Comparison of ENCODE assay signal across 32 cellular contexts in the genomic region with DNA sequence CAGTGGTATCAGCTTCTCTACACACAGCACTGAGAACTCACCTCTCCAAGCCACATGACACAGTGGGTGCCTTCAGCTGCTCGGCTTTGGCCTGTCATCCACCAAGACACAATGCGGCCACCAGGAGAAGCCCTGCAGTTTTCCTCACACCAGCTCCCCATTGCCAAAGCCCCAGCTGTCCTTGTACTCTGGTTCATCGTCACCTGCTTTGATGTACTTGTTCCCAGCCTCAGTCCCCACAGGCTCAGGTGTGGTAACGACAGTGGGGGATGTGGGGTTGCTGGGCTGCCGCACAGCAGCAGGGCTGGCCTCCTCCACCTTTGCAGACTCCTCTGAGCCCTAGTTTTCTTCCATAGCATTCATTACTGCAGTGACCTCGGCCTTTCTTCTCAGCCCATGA.
"Had no signal": no experiment of that assay in that cellular context is flagged by ENCODE, and none has a peak within 500 bp of the region (broad histone marks: within the 10 kb centered on the region; RNA-seq: fewer than 3 reads in every experiment).

No MANE protein-coding gene starts in this region.

- H3K4me3 ChIP-seq: adrenal gland, ascending aorta, breast epithelium, cardiac muscle cell had no signal

- H3K9me3 ChIP-seq: adrenal gland, ascending aorta had no signal

- H3K36me3 ChIP-seq: adrenal gland, ascending aorta, brain microvascular endothelial cell, breast epithelium, cardiac muscle cell had no signal

- ATAC-seq: activated naive CD4-positive, alpha-beta T cell treated with anti-CD3 and anti-CD28 coated beads, Interleukin-2, amount 50 U/mL, for 72 hours; activated naive CD8-positive, alpha-beta T cell treated with anti-CD3 and anti-CD28 coated beads, Interleukin-2, amount 50 U/mL, for 24 hours; activated T-cell treated with anti-CD3 and anti-CD28 coated beads, Interleukin-2, amount 50 U/mL, for 4 hours; activated T-cell treated with anti-CD3 and anti-CD28 coated beads, Interleukin-2, amount 50 U/mL, for 72 hours; activated T-helper 17 cell treated with anti-CD3 and anti-CD28 coated beads, Interleukin-2, amount 50 U/mL, for 72 hours had no signal

- H3K27me3 ChIP-seq: adrenal gland, ascending aorta, brain microvascular endothelial cell, breast epithelium, cardiac muscle cell had no signal

- FAIRE-seq: astrocyte had no signal

- DNase-seq: activated effector memory CD4-positive, alpha-beta T cell treated with anti-CD3 and anti-CD28 coated beads, Interleukin-2, amount 50 U/mL, for 16 hours; activated effector memory CD4-positive, alpha-beta T cell treated with Interleukin-2 at 50 U/mL for 16 hours; activated gamma-delta T cell; activated gamma-delta T cell treated with Interleukin-2 at 50 U/mL for 16 hours; activated naive CD4-positive, alpha-beta T cell; activated naive CD4-positive, alpha-beta T cell treated with anti-CD3 and anti-CD28 coated beads for 36 hours; activated naive CD4-positive, alpha-beta T cell treated with anti-CD3 and anti-CD28 coated beads, Interleukin-2, amount 10 ng/mL, durations not matched to agents 7 days and 5 days; activated naive CD4-positive, alpha-beta T cell treated with anti-CD3 and anti-CD28 coated beads, Interleukin-2, amount 50 U/mL, for 16 hours; activated naive CD4-positive, alpha-beta T cell treated with Interleukin-2 at 50 U/mL for 16 hours; activated naive CD8-positive, alpha-beta T cell treated with anti-CD3 and anti-CD28 coated beads for 36 hours; activated naive CD8-positive, alpha-beta T cell treated with anti-CD3 and anti-CD28 coated beads, Interleukin-2, amount 10 ng/mL, durations not matched to agents 7 days and 5 days; activated naive CD8-positive, alpha-beta T cell treated with anti-CD3 and anti-CD28 coated beads, Interleukin-2, amount 50 U/mL, for 24 hours; activated T-cell treated with anti-CD3 and anti-CD28 coated beads, Interleukin-2, amount 50 U/mL, for 1 hour; activated T-cell treated with anti-CD3 and anti-CD28 coated beads, Interleukin-2, amount 50 U/mL, for 24 hours; activated T-cell treated with anti-CD3 and anti-CD28 coated beads, Interleukin-2, amount 50 U/mL, for 4 hours; activated T-cell treated with anti-CD3 and anti-CD28 coated beads, Interleukin-2, amount 50 U/mL, for 48 hours; activated T-cell treated with anti-CD3 and anti-CD28 coated beads, Interleukin-2, amount 50 U/mL, for 72 hours; adrenal gland; amniotic stem cell; amygdala; anterior cingulate cortex; aorta; brain microvascular endothelial cell; caudate nucleus; central memory CD4-positive, alpha-beta T cell; cerebellar nuclear complex had no signal

- H3K4me1 ChIP-seq: ascending aorta, breast epithelium had no signal

- H3K27ac ChIP-seq: adrenal gland, ascending aorta, brain microvascular endothelial cell, breast epithelium, cardiac muscle cell had no signal
